23 cellular contexts compared by ENCODE assay signal in genomic region chr16:8374032-8374431, GRCh38.
"Had no signal": no experiment of that assay in that cellular context is flagged by ENCODE, and none has a peak within 500 bp of the region (broad histone marks: within the 10 kb centered on the region; RNA-seq: fewer than 3 reads in every experiment).

No MANE protein-coding gene starts in this region.

- H3K4me3 ChIP-seq: cardiac muscle cell had no signal

- H3K27ac ChIP-seq: brain microvascular endothelial cell, cardiac muscle cell had no signal

- ATAC-seq: activated CD8-positive, alpha-beta memory T cell treated with anti-CD3 and anti-CD28 coated beads, Interleukin-2, amount 10 ng/mL, durations not matched to agents 7 days and 5 days; activated naive CD4-positive, alpha-beta T cell treated with anti-CD3 and anti-CD28 coated beads, Interleukin-2, amount 50 U/mL, for 72 hours; activated naive CD8-positive, alpha-beta T cell treated with anti-CD3 and anti-CD28 coated beads, Interleukin-2, amount 50 U/mL, for 24 hours; PC-3; WTC11 had no signal

- H3K4me1 Mint-ChIP-seq: activated CD8-positive, alpha-beta memory T cell treated with anti-CD3 and anti-CD28 coated beads, Interleukin-2, amount 10 ng/mL, durations not matched to agents 7 days and 5 days; activated naive CD8-positive, alpha-beta T cell treated with anti-CD3 and anti-CD28 coated beads, Interleukin-2, amount 50 U/mL, for 24 hours; WTC11 had no signal

- H3K27me3 ChIP-seq: brain microvascular endothelial cell, cardiac muscle cell had no signal

- H3K36me3 ChIP-seq: brain microvascular endothelial cell, cardiac muscle cell had no signal

- H3K4me3 Mint-ChIP-seq: activated CD8-positive, alpha-beta memory T cell treated with anti-CD3 and anti-CD28 coated beads, Interleukin-2, amount 10 ng/mL, durations not matched to agents 7 days and 5 days; activated naive CD8-positive, alpha-beta T cell treated with anti-CD3 and anti-CD28 coated beads, Interleukin-2, amount 50 U/mL, for 24 hours; activated T-cell treated with anti-CD3 and anti-CD28 coated beads, Interleukin-2, amount 50 U/mL, for 24 hours; T-helper 1 cell treated with Interleukin-12 subunit alpha and Interleukin-12 subunit beta and Interleukin-4 antibody, amounts not matched to agents 30 μg/mL and 1 μg/mL, for 36 hours; WTC11 had no signal

- H3K36me3 Mint-ChIP-seq: activated CD8-positive, alpha-beta memory T cell treated with anti-CD3 and anti-CD28 coated beads, Interleukin-2, amount 10 ng/mL, durations not matched to agents 7 days and 5 days; activated naive CD4-positive, alpha-beta T cell treated with anti-CD3 and anti-CD28 coated beads, Interleukin-2, amount 50 U/mL, for 72 hours had no signal

- H3K27me3 Mint-ChIP-seq: activated CD8-positive, alpha-beta memory T cell treated with anti-CD3 and anti-CD28 coated beads, Interleukin-2, amount 10 ng/mL, durations not matched to agents 7 days and 5 days; activated naive CD8-positive, alpha-beta T cell treated with anti-CD3 and anti-CD28 coated beads, Interleukin-2, amount 50 U/mL, for 24 hours; activated T-cell treated with anti-CD3 and anti-CD28 coated beads, Interleukin-2, amount 50 U/mL, for 24 hours had no signal

- H3K27ac Mint-ChIP-seq: activated CD8-positive, alpha-beta memory T cell treated with anti-CD3 and anti-CD28 coated beads, Interleukin-2, amount 10 ng/mL, durations not matched to agents 7 days and 5 days; activated naive CD4-positive, alpha-beta T cell treated with anti-CD3 and anti-CD28 coated beads, Interleukin-2, amount 50 U/mL, for 72 hours; activated naive CD8-positive, alpha-beta T cell treated with anti-CD3 and anti-CD28 coated beads, Interleukin-2, amount 50 U/mL, for 24 hours; activated T-cell treated with anti-CD3 and anti-CD28 coated beads, Interleukin-2, amount 50 U/mL, for 24 hours; T-helper 1 cell treated with Interleukin-12 subunit alpha and Interleukin-12 subunit beta and Interleukin-4 antibody, amounts not matched to agents 30 μg/mL and 1 μg/mL, for 36 hours; WTC11 had no signal

- DNase-seq: activated CD4-positive, alpha-beta T cell treated with anti-CD3 and anti-CD28 coated beads for 48 hours; activated CD4-positive, alpha-beta T cell treated with anti-CD3 and anti-CD28 coated beads, Interleukin-2, amount 50 U/mL, for 4 hours; activated CD4-positive, CD25-positive, alpha-beta regulatory T cell treated with anti-CD3 and anti-CD28 coated beads, Interleukin-2, amount 50 U/mL, for 72 hours; activated CD8-positive, alpha-beta memory T cell treated with anti-CD3 and anti-CD28 coated beads, Interleukin-2, amount 10 ng/mL, durations not matched to agents 7 days and 5 days; activated effector memory CD4-positive, alpha-beta T cell treated with anti-CD3 and anti-CD28 coated beads, Interleukin-2, amount 50 U/mL, for 16 hours; activated naive CD4-positive, alpha-beta T cell treated with Interleukin-2 at 50 U/mL for 16 hours; activated naive CD8-positive, alpha-beta T cell treated with anti-CD3 and anti-CD28 coated beads, Interleukin-2, amount 50 U/mL, for 24 hours; activated T-cell treated with anti-CD3 and anti-CD28 coated beads, Interleukin-2, amount 50 U/mL, for 24 hours; brain microvascular endothelial cell; Karpas-422; MM.1S; NCI-H1105; NCI-H1436; NCI-H1694 treated with DMSO at 0.1 percent for 48 hours; NCI-H2029 treated with DMSO at 0.1 percent for 48 hours; NCI-H446; NCI-H524; PC-3; SHP77 treated with DMSO at 0.1 percent for 48 hours had no signal
